ENCODE assay signal across 22 cellular contexts in genomic region chr1:19045898-19046889, GRCh38.
DNase-seq lines count a peak whose midpoint lies in the region; ATAC-seq, FAIRE-seq and TF ChIP-seq lines count a peak whose summit lies in the region.
"Had no signal": no experiment of that assay in that cellular context is flagged by ENCODE, and none has a peak within 500 bp of the region (broad histone marks: within the 10 kb centered on the region; RNA-seq: fewer than 3 reads in every experiment).

No MANE protein-coding gene starts in this region.

- H2AFZ ChIP-seq in HepG2 (ENCODE audit: low read length) (no peak overlapping the region), smooth muscle cell (ENCODE audit: low read depth) (no peak overlapping the region)

- ATAC-seq in HepG2 (peak; percentile 66), HG03520 (IDR thresholded peaks at IDR 0.05; ENCODE audit: unreplicated experiment) (no peak)
- ATAC-seq: gastroesophageal sphincter, PC-3 had no signal

- H3K4me1 ChIP-seq in HEK293 (ENCODE audit: control insufficient read depth, insufficient read depth, low read length) (no peaks in the 10 kb centered on the region), HepG2 (ENCODE audit: insufficient read depth, low read length) (peaks cover 61% of the 10 kb centered on the region), smooth muscle cell (ENCODE audit: low read depth) (no peaks in the 10 kb centered on the region)
- H3K4me1 ChIP-seq: gastroesophageal sphincter had no signal

- TF ChIP-seq RAD21 in HepG2 (CRISPR knock-in tag; IDR thresholded peaks at IDR 0.05), result no peak

- POLR2A ChIA-PET in HEK293 (lab: Yijun Ruan, JAX) (no interaction called here), HepG2 (lab: Yijun Ruan, JAX) (interaction anchor here (1.0 to 1.6 kb wide), 8 partner anchors 10 to 143 kb away, joined by 3 to 13 read pairs (median 4); no protein-coding TSS in a partner anchor)

- TSS peak; percentile 98 for BruUV-seq in HepG2 (replicated peaks; lab: Mats Ljungman, UMichigan)

- no peak overlapping the region for H3K27ac ChIP-seq in HEK293 (ENCODE audit: extremely low read depth, low read depth, low read length)
- peak overlapping the region; percentile 68 for H3K27ac ChIP-seq in HepG2 (ENCODE audit: extremely low read length, insufficient read depth, low read length)
- no peak overlapping the region for H3K27ac ChIP-seq in smooth muscle cell (ENCODE audit: low read depth)
- H3K27ac ChIP-seq: gastroesophageal sphincter, ovary, thyroid gland had no signal

- no peaks in the 10 kb centered on the region for H3K36me3 ChIP-seq in HEK293 (ENCODE audit: control insufficient read depth in 2 of 2, insufficient read depth in 1 of 2, low read length in 2 of 2)
- no peaks in the 10 kb centered on the region for H3K36me3 ChIP-seq in HepG2 (replicated peaks in 1 of 2; ENCODE audit: control insufficient read depth in 1 of 2, insufficient read depth in 2 of 2, low read length in 2 of 2)
- H3K36me3 ChIP-seq in smooth muscle cell (ENCODE audit: low read depth), result no peaks in the 10 kb centered on the region
- H3K36me3 ChIP-seq in MG63, result no peaks in the 10 kb centered on the region
- H3K36me3 ChIP-seq: gastroesophageal sphincter, ovary, thyroid gland had no signal

- peak overlapping the region; percentile 44 for H3K9ac ChIP-seq in HepG2 (ENCODE audit: insufficient read depth, low read depth, low read length)
- no peak overlapping the region for H3K9ac ChIP-seq in smooth muscle cell (ENCODE audit: low read depth)

- in situ Hi-C loops in HepG2 (cut with HindIII; ENCODE audit: extremely low pct_ligation_motif_present, low pct_unique_long_range_greater_than_20kb), result no loop called here

- H3K9me3 ChIP-seq in HEK293 (ENCODE audit: control insufficient read depth, insufficient read depth, low read depth, low read length), result no peaks in the 10 kb centered on the region
- no peaks in the 10 kb centered on the region for H3K9me3 ChIP-seq in HepG2 (ENCODE audit: low read length)
- no peaks in the 10 kb centered on the region for H3K9me3 ChIP-seq in smooth muscle cell (replicated peaks; ENCODE audit: low read depth)
- no peaks in the 10 kb centered on the region for H3K9me3 ChIP-seq in MG63
- H3K9me3 ChIP-seq: gastroesophageal sphincter, ovary, thyroid gland had no signal

- peak; percentile 93 for FAIRE-seq in HepG2 (lab: Jason Lieb, UNC)
- FAIRE-seq: islet of Langerhans had no signal

- H3K79me2 ChIP-seq in HepG2 (ENCODE audit: insufficient read depth, low read length) (no peaks in the 10 kb centered on the region), smooth muscle cell (ENCODE audit: low read depth) (no peaks in the 10 kb centered on the region)

- WGBS in HepG2 (ENCODE audit: low lambda C conversion rate), result 2% methylated on average over 18 of the region's 18 CpGs
- WGBS in smooth muscle cell (ENCODE audit: low lambda C conversion rate), result 93% methylated on average over 18 of the region's 18 CpGs

- no peaks in the 10 kb centered on the region for H3F3A ChIP-seq in smooth muscle cell (ENCODE audit: low read depth)

- H3K4me3 ChIP-seq in HEK293 (ENCODE audit: low read depth, low read length) (no peak overlapping the region), HepG2 (replicated peaks in 1 of 3; ENCODE audit: insufficient read depth in 1 of 3, low read depth in 2 of 3, low read length in 3 of 3) (peak overlapping the region in 1 of 3 experiments; percentile 23; a peak in 1 of 6 replicates), smooth muscle cell (no peak overlapping the region), MG63 (no peak overlapping the region)
- H3K4me3 ChIP-seq: gastroesophageal sphincter, ovary, thyroid gland had no signal

- TF ChIP-seq EP300 in HepG2 (IDR thresholded peaks at IDR 0.05; ENCODE audit: low read depth in 2 of 2, low read length in 2 of 2), result peak in 1 of 2 experiments; percentile 59; a peak in 2 of 4 replicates
- peak; percentile 50; the same call in 1 of the 2 replicates for TF ChIP-seq EP300 in HepG2 (CRISPR knock-in tag; IDR thresholded peaks at IDR 0.05; ENCODE audit: borderline replicate concordance)

- no peak for TF ChIP-seq POLR2A in HepG2 (IDR thresholded peaks at IDR 0.05; ENCODE audit: insufficient read depth in 1 of 2, low read depth in 2 of 2, low read length in 2 of 2)

- H3K4me2 ChIP-seq in HepG2 (ENCODE audit: low read depth, low read length) (peak overlapping the region; percentile 66), smooth muscle cell (no peak overlapping the region)

- no peaks in the 10 kb centered on the region for H3K27me3 ChIP-seq in HepG2 (ENCODE audit: control insufficient read depth in 1 of 2, insufficient read depth in 2 of 2, low read length in 2 of 2)
- no peaks in the 10 kb centered on the region for H3K27me3 ChIP-seq in smooth muscle cell (ENCODE audit: low read depth)
- no peaks in the 10 kb centered on the region for H3K27me3 ChIP-seq in MG63
- H3K27me3 ChIP-seq: ovary, thyroid gland had no signal

- CTCF ChIA-PET in HEK293 (lab: Yijun Ruan, JAX), result interaction anchor here (0.6 to 1.0 kb wide), 2 partner anchors 28 to 139 kb away, joined by 3 read pairs; no protein-coding TSS in a partner anchor
- CTCF ChIA-PET in HepG2 (lab: Yijun Ruan, JAX; ENCODE audit: low intra/inter-chr PET ratio, low total read pairs), result no interaction called here

- DNase-seq in astrocyte of the hippocampus (ENCODE audit: low read depth, low spot score) (peak; percentile 49), HepG2 (ENCODE audit: low spot score) (peak; percentile 95), renal cortical epithelial cell (ENCODE audit: low read depth) (peak; percentile 61), smooth muscle cell (lab: John Stamatoyannopoulos, UW; ENCODE audit: unreplicated experiment) (no peak), MG63 (no peak)
- DNase-seq: activated T-cell treated with anti-CD3 and anti-CD28 coated beads, Interleukin-2, amount 50 U/mL, for 24 hours; AML-193; GF-D8; Karpas-422; NCI-H1092; NCI-H2029; NCI-H226; NCI-H82; PC-3; SIG-M5; stimulated activated naive B cell treated with anti-CD40 and anti-IgM and Interleukin-4, amounts not matched to agents 10 μg/mL and 1 μg/mL and 100 μg/mL, for 72 hours; thyroid gland had no signal

- H4K20me1 ChIP-seq in HepG2 (ENCODE audit: insufficient read depth, low read length) (no peaks in the 10 kb centered on the region), smooth muscle cell (ENCODE audit: low read depth) (no peaks in the 10 kb centered on the region)

- intact Hi-C loops in HepG2 (cut with micrococcal nuclease; ENCODE audit: unreplicated experiment), result loop anchor here (5.0 kb wide), 1 partner anchor 34 kb away; no protein-coding TSS in a partner anchor

- TF ChIP-seq CTCF in HEK293 (tag by site-specific recombination; IDR thresholded peaks at IDR 0.05) (no peak), HepG2 (CRISPR knock-in tag; IDR thresholded peaks at IDR 0.05) (no peak), smooth muscle cell (IDR thresholded peaks at IDR 0.05; ENCODE audit: borderline replicate concordance, insufficient read depth, poor library complexity, severe bottlenecking) (no peak)

TF ChIP-seq in HEK293, 187 proteins besides CTCF, POLR2A, EP300 and RAD21 (continues in another document):
- no peak for TF ChIP-seq ZSCAN5A (tag by site-specific recombination; IDR thresholded peaks at IDR 0.05)

TF ChIP-seq in HepG2, 621 proteins besides CTCF, POLR2A, EP300 and RAD21 (continues in another document):
- TF ChIP-seq ESRRA (CRISPR knock-in tag; IDR thresholded peaks at IDR 0.05; ENCODE audit: low read depth), result peak; percentile 44
- TF ChIP-seq ZNF776 (CRISPR knock-in tag; IDR thresholded peaks at IDR 0.05), result no peak
- peak; percentile 67; the same call in 1 of the 2 replicates for TF ChIP-seq ELF3 (CRISPR knock-in tag; IDR thresholded peaks at IDR 0.05)
- TF ChIP-seq ZNF138 (CRISPR knock-in tag; IDR thresholded peaks at IDR 0.05; ENCODE audit: low read depth), result no peak
- peak; percentile 23; the same call in 1 of the 2 replicates for TF ChIP-seq KMT2B (CRISPR knock-in tag; IDR thresholded peaks at IDR 0.05)
- no peak; the same call in 1 of the 2 replicates for TF ChIP-seq ZNF547 (CRISPR knock-in tag; IDR thresholded peaks at IDR 0.05)
- TF ChIP-seq ASH2L (IDR thresholded peaks at IDR 0.05; ENCODE audit: insufficient read length, low read depth, low read length), result peak; percentile 56
- TF ChIP-seq HIC2 (CRISPR knock-in tag; IDR thresholded peaks at IDR 0.05; ENCODE audit: low read depth), result peak; percentile 87
- TF ChIP-seq MATR3 (CRISPR knock-in tag; IDR thresholded peaks at IDR 0.05), result no peak
- peak; percentile 37; the same call in 1 of the 2 replicates for TF ChIP-seq SOX13 (IDR thresholded peaks at IDR 0.05)
- TF ChIP-seq SOX13 (CRISPR knock-in tag; conservative IDR thresholded peaks at IDR 0.05 in 1 of 2, IDR thresholded peaks at IDR 0.05 in 1 of 2), result peak in 1 of 2 experiments; percentile 87; a peak in 2 of 4 replicates
- 0 out of 2 replicates have a peak, but pooled peaks have one; percentile 14 for TF ChIP-seq ZNF331 (CRISPR knock-in tag; IDR thresholded peaks at IDR 0.05)
- TF ChIP-seq JUND (CRISPR knock-in tag; IDR thresholded peaks at IDR 0.05), result no peak
- TF ChIP-seq SALL1 (CRISPR knock-in tag; IDR thresholded peaks at IDR 0.05), result peak; percentile 42; the same call in 1 of the 2 replicates
- TF ChIP-seq ZNF557 (CRISPR knock-in tag; IDR thresholded peaks at IDR 0.05), result no peak
- peak; percentile 80 for TF ChIP-seq GATAD2A (CRISPR knock-in tag; IDR thresholded peaks at IDR 0.05)

Comparison
In these comparisons a context has a peak if more than half of its experiments do, and no peak if none do; other contexts are left out.
1. DNase-seq: peak in astrocyte of the hippocampus (single experiment), HepG2 (single experiment) and renal cortical epithelial cell (single experiment); none in smooth muscle cell (single experiment) and MG63 (single experiment).
2. Of the 63 proteins assayed by ChIP-seq in both HepG2 and HEK293: peak only in HepG2: ATF2, PATZ1, PRDM10, SALL2, ZNF350 and ZNF362; only in HEK293: none; in both: none; in neither: 56; mixed calls (peak in some experiments, not most) for 1.